18 cellular contexts compared by ENCODE assay signal in the genomic region with DNA sequence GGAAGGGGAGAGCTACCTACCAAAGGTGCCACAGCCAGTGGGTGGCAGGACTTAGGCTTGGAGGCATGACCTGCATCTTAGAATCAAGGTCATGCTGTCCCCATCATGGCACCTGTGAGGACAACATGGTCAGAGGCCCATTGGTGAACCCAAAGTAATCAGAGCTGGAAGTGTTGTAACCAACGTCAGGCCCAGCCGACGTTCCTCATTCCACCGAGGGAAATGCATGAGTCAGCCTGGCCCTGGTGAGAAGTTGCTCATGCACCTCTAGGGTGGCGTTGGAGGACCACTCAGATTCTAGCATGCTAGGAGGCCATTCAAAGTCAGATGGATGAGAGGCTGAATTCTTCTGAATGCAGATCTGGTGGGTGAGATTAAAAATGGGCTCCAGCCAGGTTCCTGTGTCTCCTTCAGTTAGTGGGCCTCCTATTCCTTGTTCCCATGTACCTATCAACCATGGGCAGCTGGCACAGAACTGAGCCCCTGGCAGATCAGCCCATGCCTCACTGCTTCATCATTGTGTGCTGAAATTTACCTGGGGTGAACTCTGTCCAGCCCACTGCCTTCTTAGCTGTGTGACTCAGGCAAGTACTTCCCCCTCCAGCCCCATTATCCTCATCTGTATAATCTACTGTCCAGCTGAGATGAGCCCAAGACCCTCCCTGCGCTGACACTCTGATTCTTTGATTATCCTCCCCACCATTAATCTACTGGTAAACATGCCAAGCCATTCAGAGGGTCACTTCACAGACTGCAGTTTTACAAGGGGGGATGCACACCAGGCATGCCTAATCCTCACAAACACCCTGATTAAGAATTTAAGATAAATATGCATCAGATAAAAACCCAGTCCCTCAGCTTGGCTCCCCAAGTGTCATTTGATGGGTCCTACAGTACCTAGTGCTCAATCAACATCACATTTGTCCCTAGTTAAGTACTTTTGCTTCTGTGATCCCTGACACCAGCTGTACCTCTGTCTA. TPM values are rescaled to one million over a fixed set of nuclear protein-coding genes. Genes with fewer than 3 reads are reported as not detected.
DNase-seq lines count a peak whose midpoint lies in the region; ATAC-seq and TF ChIP-seq lines count a peak whose summit lies in the region.
"Had no signal": no experiment of that assay in that cellular context is flagged by ENCODE, and none has a peak within 500 bp of the region (broad histone marks: within the 10 kb centered on the region; RNA-seq: fewer than 3 reads in every experiment).

No MANE protein-coding gene starts in this region.

- ATAC-seq in HG02759 (IDR thresholded peaks at IDR 0.05; ENCODE audit: unreplicated experiment), result peak; percentile 82
- ATAC-seq in activated CD8-positive, alpha-beta T cell treated with anti-CD3 and anti-CD28 coated beads for 36 hours, result no peak
- ATAC-seq in heart left ventricle, result no peak
- ATAC-seq: effector memory CD8-positive, alpha-beta T cell had no signal

- TF ChIP-seq POLR2A in heart left ventricle (IDR thresholded peaks at IDR 0.05), result no peak

- H3K9me3 ChIP-seq in heart left ventricle (no peaks in the 10 kb centered on the region), HAP-1 (no peaks in the 10 kb centered on the region)
- H3K9me3 ChIP-seq: ascending aorta, lower lobe of right lung had no signal

- H3K9me3 Mint-ChIP-seq in nephron progenitor cell, result no peaks in the 10 kb centered on the region
- H3K9me3 Mint-ChIP-seq in activated CD8-positive, alpha-beta T cell treated with anti-CD3 and anti-CD28 coated beads for 36 hours, result no peaks in the 10 kb centered on the region
- no peaks in the 10 kb centered on the region for H3K9me3 Mint-ChIP-seq in activated CD4-positive, alpha-beta T cell treated with anti-CD3 and anti-CD28 coated beads, Interleukin-2, amount 10 ng/mL, durations not matched to agents 7 days and 5 days
- H3K9me3 Mint-ChIP-seq: activated T-helper 1 cell treated with anti-CD3 and anti-CD28 coated beads, Interleukin-12 subunit alpha, Interleukin-12 subunit beta, Interleukin-2, Interleukin-4 antibody, amounts not matched to agents 30 ng/mL and 10 ng/mL and 1 ng/mL, durations not matched to agents 14 hours and 24 hours and 36 hours; CD4-positive, alpha-beta memory T cell; effector memory CD8-positive, alpha-beta T cell had no signal

- WGBS in heart left ventricle, 4 donors, result 70 to 89% (median 81%) methylated on average over 6 of the region's 6 CpGs

- H3K36me3 Mint-ChIP-seq in nephron progenitor cell (ENCODE audit: low read depth), result no peaks in the 10 kb centered on the region
- H3K36me3 Mint-ChIP-seq in activated CD8-positive, alpha-beta T cell treated with anti-CD3 and anti-CD28 coated beads for 36 hours (ENCODE audit: low read depth), result no peaks in the 10 kb centered on the region
- no peaks in the 10 kb centered on the region for H3K36me3 Mint-ChIP-seq in activated CD4-positive, alpha-beta T cell treated with anti-CD3 and anti-CD28 coated beads, Interleukin-2, amount 10 ng/mL, durations not matched to agents 7 days and 5 days (ENCODE audit: low read depth)
- H3K36me3 Mint-ChIP-seq: CD4-positive, alpha-beta memory T cell had no signal

- H3K27me3 ChIP-seq in heart left ventricle (peaks cover 0 to under 1% (median 0%) of the 10 kb centered on the region in 9 donors), HAP-1 (ENCODE audit: low read depth) (no peaks in the 10 kb centered on the region)
- H3K27me3 ChIP-seq: ascending aorta had no signal

- in situ Hi-C loops in HAP-1 (cut with MboI; ENCODE audit: low sequenced_read_pairs), result no loop called here

- peaks cover 11% of the 10 kb centered on the region for H3K27me3 Mint-ChIP-seq in nephron progenitor cell (ENCODE audit: low read depth, poor library complexity)
- H3K27me3 Mint-ChIP-seq in activated CD8-positive, alpha-beta T cell treated with anti-CD3 and anti-CD28 coated beads for 36 hours, result no peaks in the 10 kb centered on the region
- H3K27me3 Mint-ChIP-seq in activated CD4-positive, alpha-beta T cell treated with anti-CD3 and anti-CD28 coated beads, Interleukin-2, amount 10 ng/mL, durations not matched to agents 7 days and 5 days, result peaks cover 2% of the 10 kb centered on the region

- no peak overlapping the region for H3K4me3 Mint-ChIP-seq in nephron progenitor cell
- no peak overlapping the region for H3K4me3 Mint-ChIP-seq in activated CD8-positive, alpha-beta T cell treated with anti-CD3 and anti-CD28 coated beads for 36 hours
- H3K4me3 Mint-ChIP-seq in activated CD4-positive, alpha-beta T cell treated with anti-CD3 and anti-CD28 coated beads, Interleukin-2, amount 10 ng/mL, durations not matched to agents 7 days and 5 days, result no peak overlapping the region
- H3K4me3 Mint-ChIP-seq: activated T-helper 1 cell treated with anti-CD3 and anti-CD28 coated beads, Interleukin-12 subunit alpha, Interleukin-12 subunit beta, Interleukin-2, Interleukin-4 antibody, amounts not matched to agents 30 ng/mL and 10 ng/mL and 1 ng/mL, durations not matched to agents 14 hours and 24 hours and 36 hours; CD4-positive, alpha-beta memory T cell; effector memory CD8-positive, alpha-beta T cell had no signal

- intact Hi-C loops in activated CD8-positive, alpha-beta T cell treated with anti-CD3 and anti-CD28 coated beads for 36 hours (cut with micrococcal nuclease), result no loop called here
- intact Hi-C loops in heart left ventricle (cut with DNase I), result loop anchor here in 1 of 10 donors (10.0 kb wide), 1 partner anchor 1556 kb away; no protein-coding TSS in a partner anchor

- H3K4me3 ChIP-seq in choroid plexus epithelial cell (ENCODE audit: low read depth, low read length) (no peak overlapping the region), heart left ventricle (no peak overlapping the region), HAP-1 (no peak overlapping the region)
- H3K4me3 ChIP-seq: ascending aorta, lower lobe of right lung, smooth muscle cell had no signal

- CTCF ChIA-PET in activated CD8-positive, alpha-beta T cell treated with anti-CD3 and anti-CD28 coated beads for 36 hours (lab: Charles Lee), result interaction anchor here (2.3 kb wide), 1 partner anchor 8 kb away, joined by 12 read pairs; no protein-coding TSS in a partner anchor
- CTCF ChIA-PET in activated CD4-positive, alpha-beta T cell treated with anti-CD3 and anti-CD28 coated beads, Interleukin-2, amount 10 ng/mL, durations not matched to agents 7 days and 5 days (lab: Charles Lee), result interaction anchor here (1.0 kb wide), 1 partner anchor 251 kb away, joined by 3 read pairs; no protein-coding TSS in a partner anchor

- peak overlapping the region; percentile 68 for H3K27ac Mint-ChIP-seq in nephron progenitor cell
- H3K27ac Mint-ChIP-seq in activated CD8-positive, alpha-beta T cell treated with anti-CD3 and anti-CD28 coated beads for 36 hours, result no peak overlapping the region
- no peak overlapping the region for H3K27ac Mint-ChIP-seq in activated CD4-positive, alpha-beta T cell treated with anti-CD3 and anti-CD28 coated beads, Interleukin-2, amount 10 ng/mL, durations not matched to agents 7 days and 5 days
- H3K27ac Mint-ChIP-seq: activated T-helper 1 cell treated with anti-CD3 and anti-CD28 coated beads, Interleukin-12 subunit alpha, Interleukin-12 subunit beta, Interleukin-2, Interleukin-4 antibody, amounts not matched to agents 30 ng/mL and 10 ng/mL and 1 ng/mL, durations not matched to agents 14 hours and 24 hours and 36 hours had no signal

- H3K36me3 ChIP-seq in heart left ventricle, result no peaks in the 10 kb centered on the region
- no peaks in the 10 kb centered on the region for H3K36me3 ChIP-seq in HAP-1 (replicated peaks)
- H3K36me3 ChIP-seq: ascending aorta, lower lobe of right lung had no signal

- no peak overlapping the region for H3K27ac ChIP-seq in heart left ventricle
- H3K27ac ChIP-seq: ascending aorta, lower lobe of right lung had no signal

- POLR2A ChIA-PET in activated CD8-positive, alpha-beta T cell treated with anti-CD3 and anti-CD28 coated beads for 36 hours (lab: Charles Lee), result no interaction called here
- POLR2A ChIA-PET in activated CD4-positive, alpha-beta T cell treated with anti-CD3 and anti-CD28 coated beads, Interleukin-2, amount 10 ng/mL, durations not matched to agents 7 days and 5 days (lab: Charles Lee), result no interaction called here

- H3K4me1 ChIP-seq in heart left ventricle, result peaks cover 0 to 13% (median 0%) of the 10 kb centered on the region in 12 donors
- H3K4me1 ChIP-seq in HAP-1, result no peaks in the 10 kb centered on the region
- H3K4me1 ChIP-seq: lower lobe of right lung had no signal

- TF ChIP-seq CTCF in choroid plexus epithelial cell (conservative IDR thresholded peaks at IDR 0.05; ENCODE audit: low read depth, low read length) (peak; percentile 67), nephron progenitor cell (IDR thresholded peaks at IDR 0.05) (no peak), heart left ventricle (IDR thresholded peaks at IDR 0.05) (no peak)
- no peak for TF ChIP-seq CTCF in activated CD8-positive, alpha-beta T cell treated with anti-CD3 and anti-CD28 coated beads for 36 hours (IDR thresholded peaks at IDR 0.05)

- H3K4me1 Mint-ChIP-seq in nephron progenitor cell, result peaks cover 66% of the 10 kb centered on the region
- peaks cover 6% of the 10 kb centered on the region for H3K4me1 Mint-ChIP-seq in activated CD8-positive, alpha-beta T cell treated with anti-CD3 and anti-CD28 coated beads for 36 hours (ENCODE audit: low read depth)
- H3K4me1 Mint-ChIP-seq in activated CD4-positive, alpha-beta T cell treated with anti-CD3 and anti-CD28 coated beads, Interleukin-2, amount 10 ng/mL, durations not matched to agents 7 days and 5 days, result peaks cover 4% of the 10 kb centered on the region

- DNase-seq in NOMO-1 treated with dmso at 0.1 percent for 144 hours (lab: John Stamatoyannopoulos, UW; ENCODE audit: unreplicated experiment) (peak; percentile 43), choroid plexus epithelial cell (ENCODE audit: low read depth) (peak; percentile 91), nephron progenitor cell (no peak), heart left ventricle (no peak), HAP-1 (ENCODE audit: low spot score in 2 of 2) (no peak)
- no peak for DNase-seq in activated CD8-positive, alpha-beta T cell treated with anti-CD3 and anti-CD28 coated beads for 36 hours
- DNase-seq in activated CD4-positive, alpha-beta T cell treated with anti-CD3 and anti-CD28 coated beads, Interleukin-2, amount 10 ng/mL, durations not matched to agents 7 days and 5 days, result no peak
- DNase-seq: activated CD4-positive, alpha-beta T cell treated with anti-CD3 and anti-CD28 coated beads for 48 hours; CD4-positive, alpha-beta memory T cell; effector memory CD8-positive, alpha-beta T cell; hippocampal formation; lower lobe of right lung; NCI-H2029 had no signal

RNA-seq across cellular contexts. Expression of gene SLC14A2, which starts 14.0 kb away (rescaled TPM):
- under 1 TPM in 1 of 2 experiments, not detected in 1; 0.07 TPM for total RNA-seq in activated CD8-positive, alpha-beta T cell treated with anti-CD3 and anti-CD28 coated beads for 36 hours
- total RNA-seq in heart left ventricle, result under 1 TPM in 4 of 9 donors, not detected in 5; 0.08 to 0.41 (median 0.16) TPM
- under 1 TPM in 1 of 2 donors, not detected in 1; 0.03 TPM for polyA plus RNA-seq in heart left ventricle
- under 1 TPM; 0.10 to 0.12 TPM for total RNA-seq in activated CD4-positive, alpha-beta T cell treated with anti-CD3 and anti-CD28 coated beads, Interleukin-2, amount 10 ng/mL, durations not matched to agents 7 days and 5 days
- total RNA-seq: activated T-helper 1 cell treated with anti-CD3 and anti-CD28 coated beads, Interleukin-12 subunit alpha, Interleukin-12 subunit beta, Interleukin-2, Interleukin-4 antibody, amounts not matched to agents 30 ng/mL and 10 ng/mL and 1 ng/mL, durations not matched to agents 14 hours and 24 hours and 36 hours; ascending aorta; lower lobe of right lung; temporal lobe had no signal
- polyA plus RNA-seq: smooth muscle cell had no signal

Comparison
In these comparisons a context has a peak if more than half of its experiments do, and no peak if none do; other contexts are left out.
1. DNase-seq: peak in NOMO-1 treated with dmso at 0.1 percent for 144 hours (single experiment) and choroid plexus epithelial cell (single experiment); none in nephron progenitor cell (single experiment), activated CD8-positive, alpha-beta T cell treated with anti-CD3 and anti-CD28 coated beads for 36 hours (single experiment), heart left ventricle (0 of 5), activated CD4-positive, alpha-beta T cell treated with anti-CD3 and anti-CD28 coated beads, Interleukin-2, amount 10 ng/mL, durations not matched to agents 7 days and 5 days (single experiment) and HAP-1 (0 of 2).